1 cellular context compared by ENCODE assay signal in genomic region chr10:127715782-127716378, GRCh38.
TF ChIP-seq lines count a peak whose summit lies in the region.

No MANE protein-coding gene starts in this region.

TF ChIP-seq in GM23338, 12 proteins besides CTCF, POLR2A, EP300 and RAD21 (continued from another document):
- TF ChIP-seq EZH2 (IDR thresholded peaks at IDR 0.05; ENCODE audit: low read depth, unreplicated experiment) (no peak), ZNF331 (CRISPR knock-in tag; IDR thresholded peaks at IDR 0.05; ENCODE audit: low read depth) (no peak), ZNF462 (CRISPR knock-in tag; IDR thresholded peaks at IDR 0.05) (no peak), ETS1 (IDR thresholded peaks at IDR 0.05) (no peak), POLR2AphosphoS5 (IDR thresholded peaks at IDR 0.05; ENCODE audit: low read depth) (no peak), JUNB (IDR thresholded peaks at IDR 0.05; ENCODE audit: unreplicated experiment) (no peak)
